ENCODE assay signal across 12 cellular contexts in genomic region chr5:52922384-52922783, GRCh38.
DNase-seq lines count a peak whose midpoint lies in the region; ATAC-seq lines count a peak whose summit lies in the region.
"Had no signal": no experiment of that assay in that cellular context is flagged by ENCODE, and none has a peak within 500 bp of the region (broad histone marks: within the 10 kb centered on the region; RNA-seq: fewer than 3 reads in every experiment).

No MANE protein-coding gene starts in this region.

- no peak for ATAC-seq in HG02981 (IDR thresholded peaks at IDR 0.05; ENCODE audit: unreplicated experiment)
- ATAC-seq: activated CD8-positive, alpha-beta T cell treated with anti-CD3 and anti-CD28 coated beads for 36 hours had no signal

- peak; percentile 20 for DNase-seq in D341Med (ENCODE audit: low spot score)
- DNase-seq in MV-4-11 (lab: John Stamatoyannopoulos, UW): peak; percentile 33
- peak; percentile 57 for DNase-seq in dermis blood vessel endothelial cell
- peak; percentile 92 for DNase-seq in myocyte (ENCODE audit: low read depth)
- DNase-seq in activated CD4-positive, alpha-beta T cell treated with anti-CD3 and anti-CD28 coated beads for 1 hour: no peak
- no peak for DNase-seq in NCI-H146 (lab: John Stamatoyannopoulos, UW)
- no peak for DNase-seq in ureter (ENCODE audit: low spot score)
- DNase-seq: activated CD8-positive, alpha-beta T cell treated with anti-CD3 and anti-CD28 coated beads for 36 hours; effector memory CD4-positive, alpha-beta T cell; NCI-H1436; pancreas had no signal

Comparison
In these comparisons a context has a peak if more than half of its experiments do, and no peak if none do; other contexts are left out.
1. DNase-seq: peak in D341Med (single experiment), MV-4-11 (single experiment), dermis blood vessel endothelial cell (single experiment) and myocyte (single experiment); none in activated CD4-positive, alpha-beta T cell treated with anti-CD3 and anti-CD28 coated beads for 1 hour (single experiment), NCI-H146 (single experiment) and ureter (single experiment).